ENCODE assay signal across 14 cellular contexts in genomic region chr3:160796813-160797164, GRCh38. TPM values are rescaled to one million over a fixed set of nuclear protein-coding genes. Genes with fewer than 3 reads are reported as not detected.
DNase-seq lines count a peak whose midpoint lies in the region; FAIRE-seq and TF ChIP-seq lines count a peak whose summit lies in the region.
"Had no signal": no experiment of that assay in that cellular context is flagged by ENCODE, and none has a peak within 500 bp of the region (broad histone marks: within the 10 kb centered on the region; RNA-seq: fewer than 3 reads in every experiment).

No MANE protein-coding gene starts in this region.

- peaks cover 12% of the 10 kb centered on the region for H3K4me1 Mint-ChIP-seq in activated T-cell treated with anti-CD3 and anti-CD28 coated beads, Interleukin-2, amount 50 U/mL, for 24 hours (ENCODE audit: low read depth)

- no peaks in the 10 kb centered on the region for H4K20me1 ChIP-seq in PC-9 (ENCODE audit: insufficient read depth)

- H2AFZ ChIP-seq in PC-9, result no peak overlapping the region

- H3K4me2 ChIP-seq in PC-9, result peak overlapping the region; percentile 35

- TF ChIP-seq CTCF in PC-9 (conservative IDR thresholded peaks at IDR 0.05) (no peak), uterus (IDR thresholded peaks at IDR 0.05) (no peak)

- peaks cover 5% of the 10 kb centered on the region; the same call in 1 of the 2 replicates for H3F3A ChIP-seq in PC-9 (ENCODE audit: insufficient read depth, low read depth)

- CTCF ChIA-PET in PC-9 (lab: Charles Lee), result no interaction called here

- H3K9me2 ChIP-seq in PC-9 (ENCODE audit: insufficient read depth), result no peaks in the 10 kb centered on the region

- H3K4me3 Mint-ChIP-seq in activated T-cell treated with anti-CD3 and anti-CD28 coated beads, Interleukin-2, amount 50 U/mL, for 24 hours, result no peak overlapping the region
- H3K4me3 Mint-ChIP-seq: activated naive CD8-positive, alpha-beta T cell; CD4-positive, alpha-beta T cell had no signal

- H3K4me3 ChIP-seq in PC-9, result no peak overlapping the region
- no peak overlapping the region for H3K4me3 ChIP-seq in small intestine (ENCODE audit: low read depth in 1 of 2, low read length in 2 of 2)
- no peak overlapping the region for H3K4me3 ChIP-seq in uterus
- H3K4me3 ChIP-seq: testis had no signal

- no peaks in the 10 kb centered on the region for H3K79me2 ChIP-seq in PC-9 (ENCODE audit: low read depth)

- peak; percentile 26 for DNase-seq in DMS 273 (lab: John Stamatoyannopoulos, UW; ENCODE audit: unreplicated experiment)
- DNase-seq in DMS 273 treated with DMSO at 0.1 percent for 48 hours (lab: John Stamatoyannopoulos, UW), result no peak
- peak in 1 of 2 experiments; percentile 78 for DNase-seq in PC-9
- DNase-seq in iPS-NIHi7 (ENCODE audit: extremely low spot score), result peak; percentile 27
- DNase-seq in small intestine, result peak; percentile 59
- no peak for DNase-seq in uterus
- no peak for DNase-seq in activated T-cell treated with anti-CD3 and anti-CD28 coated beads, Interleukin-2, amount 50 U/mL, for 24 hours
- DNase-seq in stimulated activated naive CD4-positive, alpha-beta T cell treated with Interleukin-2 at 50 U/mL for 16 hours (lab: John Stamatoyannopoulos, UW), result no peak
- DNase-seq: CD4-positive, alpha-beta T cell; NCI-H1092; testis had no signal

- H3K27me3 ChIP-seq in PC-9 (ENCODE audit: insufficient read depth, low read depth) (no peaks in the 10 kb centered on the region), small intestine (ENCODE audit: control insufficient read depth in 2 of 2, insufficient read depth in 2 of 2, low read length in 2 of 2) (no peaks in the 10 kb centered on the region), uterus (no peaks in the 10 kb centered on the region)
- H3K27me3 ChIP-seq: testis had no signal

- no peaks in the 10 kb centered on the region for H3K9me3 Mint-ChIP-seq in activated T-cell treated with anti-CD3 and anti-CD28 coated beads, Interleukin-2, amount 50 U/mL, for 24 hours
- H3K9me3 Mint-ChIP-seq: CD4-positive, alpha-beta T cell had no signal

- H3K36me3 ChIP-seq in PC-9 (ENCODE audit: low read depth) (no peaks in the 10 kb centered on the region), small intestine (ENCODE audit: control insufficient read depth in 2 of 2, insufficient read depth in 2 of 2, low read length in 2 of 2) (no peaks in the 10 kb centered on the region), uterus (no peaks in the 10 kb centered on the region)

- H3K36me3 Mint-ChIP-seq in activated T-cell treated with anti-CD3 and anti-CD28 coated beads, Interleukin-2, amount 50 U/mL, for 24 hours (ENCODE audit: low read depth), result no peaks in the 10 kb centered on the region

- POLR2A ChIA-PET in PC-9 (lab: Charles Lee; ENCODE audit: unreplicated experiment), result no interaction called here

- H3K27me3 Mint-ChIP-seq in activated T-cell treated with anti-CD3 and anti-CD28 coated beads, Interleukin-2, amount 50 U/mL, for 24 hours, result peaks cover 3% of the 10 kb centered on the region
- H3K27me3 Mint-ChIP-seq: activated naive CD8-positive, alpha-beta T cell; CD4-positive, alpha-beta T cell had no signal

- WGBS in small intestine, 3 donors, result 11 to 52% (median 40%) methylated on average over 1 of the region's 1 CpG

- intact Hi-C loops in PC-9 (cut with micrococcal nuclease; ENCODE audit: unreplicated experiment), result no loop called here
- intact Hi-C loops in uterus (cut with DNase I; ENCODE audit: low total_unique reads), result no loop called here

- H3K4me1 ChIP-seq in PC-9 (replicated peaks; ENCODE audit: insufficient read depth) (peaks cover 15% of the 10 kb centered on the region), small intestine (ENCODE audit: control insufficient read depth in 2 of 2, insufficient read depth in 1 of 2, low read depth in 1 of 2, low read length in 1 of 2) (no peaks in the 10 kb centered on the region), uterus (no peaks in the 10 kb centered on the region)
- H3K4me1 ChIP-seq: testis had no signal

- no peak for FAIRE-seq in small intestine (lab: Jason Lieb, UNC)
- FAIRE-seq: HTR-8/SVneo had no signal

- H3K9me3 ChIP-seq in PC-9 (ENCODE audit: insufficient read depth, low read depth), result no peaks in the 10 kb centered on the region
- no peaks in the 10 kb centered on the region for H3K9me3 ChIP-seq in small intestine (ENCODE audit: control insufficient read depth, low read depth)
- no peaks in the 10 kb centered on the region for H3K9me3 ChIP-seq in uterus
- H3K9me3 ChIP-seq: testis had no signal

- no peak for TF ChIP-seq POLR2A in uterus (IDR thresholded peaks at IDR 0.05)

- no peak overlapping the region for H3K27ac Mint-ChIP-seq in activated T-cell treated with anti-CD3 and anti-CD28 coated beads, Interleukin-2, amount 50 U/mL, for 24 hours
- H3K27ac Mint-ChIP-seq: activated naive CD8-positive, alpha-beta T cell; CD4-positive, alpha-beta T cell had no signal

- no TSS peak for BruUV-seq in PC-9 (replicated peaks; lab: Mats Ljungman, UMichigan)

- H3K27ac ChIP-seq in PC-9 (no peak overlapping the region), small intestine (ENCODE audit: low read depth in 1 of 2, low read length in 1 of 2) (no peak overlapping the region), uterus (no peak overlapping the region)
- H3K27ac ChIP-seq: 22Rv1, testis had no signal

RNA-seq across cellular contexts. Expression of gene PPM1L, which starts 40.8 kb away (rescaled TPM):
- 5.0 and 5.1 TPM in 2 replicates for total RNA-seq in PC-9 (2021)
- polyA plus RNA-seq in small intestine, result 1 to 10 TPM in 1 of 3 donors, under 1 TPM in 2; 0.27 to 2.4 (median 0.45) TPM
- total RNA-seq in uterus, result 10 to 100 TPM in 3 of 4 donors, 1 to 10 TPM in 1; 3.2 to 27.9 (median 16.4) TPM

Comparison
In these comparisons a context has a peak if more than half of its experiments do, and no peak if none do; other contexts are left out.
1. DNase-seq: peak in DMS 273 (single experiment), iPS-NIHi7 (single experiment) and small intestine (single experiment); none in DMS 273 treated with DMSO at 0.1 percent for 48 hours (single experiment), uterus (0 of 2), activated T-cell treated with anti-CD3 and anti-CD28 coated beads, Interleukin-2, amount 50 U/mL, for 24 hours (single experiment) and stimulated activated naive CD4-positive, alpha-beta T cell treated with Interleukin-2 at 50 U/mL for 16 hours (single experiment).